9 cellular contexts compared by ENCODE assay signal in genomic region chr3:105473521-105474223, GRCh38.
DNase-seq lines count a peak whose midpoint lies in the region; ATAC-seq lines count a peak whose summit lies in the region.
"Had no signal": no experiment of that assay in that cellular context is flagged by ENCODE, and none has a peak within 500 bp of the region (broad histone marks: within the 10 kb centered on the region; RNA-seq: fewer than 3 reads in every experiment).

No MANE protein-coding gene starts in this region.

- H3K9me3 Mint-ChIP-seq in stimulated activated memory B cell treated with anti-CD40 and anti-IgM and Interleukin-4, amounts not matched to agents 10 μg/mL and 1 μg/mL and 100 μg/mL, for 72 hours = peaks cover 15% of the 10 kb centered on the region

- ATAC-seq in HG03108 (IDR thresholded peaks at IDR 0.05; ENCODE audit: unreplicated experiment) (peak; percentile 68), HG02571 (IDR thresholded peaks at IDR 0.05; ENCODE audit: unreplicated experiment) (no peak), HG03139 (IDR thresholded peaks at IDR 0.05; ENCODE audit: unreplicated experiment) (no peak)
- ATAC-seq in stimulated activated memory B cell treated with anti-CD40 and anti-IgM and Interleukin-4, amounts not matched to agents 10 μg/mL and 1 μg/mL and 100 μg/mL, for 72 hours = peak; percentile 27

- H3K27ac Mint-ChIP-seq in stimulated activated memory B cell treated with anti-CD40 and anti-IgM and Interleukin-4, amounts not matched to agents 10 μg/mL and 1 μg/mL and 100 μg/mL, for 72 hours = no peak overlapping the region
- H3K27ac Mint-ChIP-seq: activated B cell treated with CpG ODN at 0.5 μM for 24 hours had no signal

- peaks cover 41% of the 10 kb centered on the region for H3K4me1 Mint-ChIP-seq in stimulated activated memory B cell treated with anti-CD40 and anti-IgM and Interleukin-4, amounts not matched to agents 10 μg/mL and 1 μg/mL and 100 μg/mL, for 72 hours

- H3K36me3 Mint-ChIP-seq in stimulated activated memory B cell treated with anti-CD40 and anti-IgM and Interleukin-4, amounts not matched to agents 10 μg/mL and 1 μg/mL and 100 μg/mL, for 72 hours = peaks cover 39% of the 10 kb centered on the region

- no peak overlapping the region for H3K4me3 Mint-ChIP-seq in stimulated activated memory B cell treated with anti-CD40 and anti-IgM and Interleukin-4, amounts not matched to agents 10 μg/mL and 1 μg/mL and 100 μg/mL, for 72 hours
- H3K4me3 Mint-ChIP-seq: activated B cell treated with CpG ODN at 0.5 μM for 24 hours had no signal

- H3K27me3 Mint-ChIP-seq in stimulated activated memory B cell treated with anti-CD40 and anti-IgM and Interleukin-4, amounts not matched to agents 10 μg/mL and 1 μg/mL and 100 μg/mL, for 72 hours = no peaks in the 10 kb centered on the region
- H3K27me3 Mint-ChIP-seq: activated B cell treated with CpG ODN at 0.5 μM for 24 hours had no signal

- DNase-seq in NCI-H2029 treated with DMSO at 0.1 percent for 48 hours (lab: John Stamatoyannopoulos, UW) (peak; percentile 6), NCI-H2029 (lab: John Stamatoyannopoulos, UW) (no peak), dermis blood vessel endothelial cell (peak; percentile 16), iPS-NIHi7 (ENCODE audit: extremely low spot score) (no peak)
- DNase-seq: activated B cell treated with CpG ODN at 0.5 μM for 24 hours had no signal

Comparison
In these comparisons a context has a peak if more than half of its experiments do, and no peak if none do; other contexts are left out.
1. DNase-seq: peak in NCI-H2029 treated with DMSO at 0.1 percent for 48 hours (single experiment) and dermis blood vessel endothelial cell (single experiment); none in NCI-H2029 (single experiment) and iPS-NIHi7 (single experiment).
2. ATAC-seq: peak in HG03108 (single experiment) and stimulated activated memory B cell treated with anti-CD40 and anti-IgM and Interleukin-4, amounts not matched to agents 10 μg/mL and 1 μg/mL and 100 μg/mL, for 72 hours (single experiment); none in HG02571 (single experiment) and HG03139 (single experiment).